Comparison of ENCODE assay signal across 36 cellular contexts in the genomic region with DNA sequence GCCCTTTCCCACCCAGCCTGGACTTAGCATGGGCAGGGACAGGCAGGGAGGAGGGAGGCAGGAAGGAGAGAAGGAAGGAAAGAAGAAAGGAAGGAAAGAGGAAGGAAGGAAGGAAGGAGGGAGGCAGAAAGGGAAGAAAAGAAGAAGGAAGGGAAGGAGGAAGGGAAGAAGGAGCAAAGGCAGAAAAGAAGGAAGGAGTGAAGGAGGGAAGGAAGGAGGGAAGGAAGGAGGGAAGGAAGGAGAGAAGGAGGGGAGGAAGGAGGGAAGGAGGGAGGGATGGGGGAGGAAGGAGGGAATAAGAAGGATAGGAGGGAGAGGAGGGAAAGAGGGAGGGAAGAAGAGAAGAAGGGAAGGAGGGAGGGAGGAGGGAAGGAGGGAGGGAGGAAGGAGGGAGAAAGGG.
"Had no signal": no experiment of that assay in that cellular context is flagged by ENCODE, and none has a peak within 500 bp of the region (broad histone marks: within the 10 kb centered on the region; RNA-seq: fewer than 3 reads in every experiment).

No MANE protein-coding gene starts in this region.

- H3K27me3 Mint-ChIP-seq: activated CD4-positive, alpha-beta T cell treated with anti-CD3 and anti-CD28 coated beads, Interleukin-2, amount 10 ng/mL, durations not matched to agents 24 days and 14 days had no signal

- DNase-seq: activated CD4-positive, alpha-beta memory T cell treated with anti-CD3 and anti-CD28 coated beads for 36 hours; activated CD4-positive, alpha-beta T cell treated with anti-CD3 and anti-CD28 coated beads for 1 hour; activated CD4-positive, alpha-beta T cell treated with anti-CD3 and anti-CD28 coated beads for 36 hours; activated CD4-positive, alpha-beta T cell treated with anti-CD3 and anti-CD28 coated beads, Interleukin-2, amount 10 ng/mL, durations not matched to agents 24 days and 14 days; activated CD4-positive, alpha-beta T cell treated with anti-CD3 and anti-CD28 coated beads, Interleukin-2, amount 50 U/mL, for 1 hour; activated CD4-positive, alpha-beta T cell treated with anti-CD3 and anti-CD28 coated beads, Interleukin-2, amount 50 U/mL, for 4 hours; activated CD4-positive, CD25-positive, alpha-beta regulatory T cell; activated CD8-positive, alpha-beta memory T cell treated with anti-CD3 and anti-CD28 coated beads, Interleukin-2, amount 50 U/mL, for 4 hours; activated CD8-positive, alpha-beta T cell treated with anti-CD3 and anti-CD28 coated beads for 36 hours; activated effector memory CD4-positive, alpha-beta T cell treated with anti-CD3 and anti-CD28 coated beads, Interleukin-2, amount 50 U/mL, for 16 hours; activated gamma-delta T cell treated with Interleukin-2 at 50 U/mL for 16 hours; activated naive CD4-positive, alpha-beta T cell; activated naive CD4-positive, alpha-beta T cell treated with anti-CD3 and anti-CD28 coated beads for 36 hours; activated naive CD4-positive, alpha-beta T cell treated with anti-CD3 and anti-CD28 coated beads, Interleukin-2, amount 50 U/mL, for 16 hours; activated naive CD8-positive, alpha-beta T cell treated with anti-CD3 and anti-CD28 coated beads for 36 hours; activated T-cell treated with anti-CD3 and anti-CD28 coated beads for 4 hours; activated T-cell treated with anti-CD3 and anti-CD28 coated beads, Interleukin-2, amount 50 U/mL, for 1 hour; activated T-cell treated with anti-CD3 and anti-CD28 coated beads, Interleukin-2, amount 50 U/mL, for 4 hours; activated T-cell treated with anti-CD3 and anti-CD28 coated beads, Interleukin-2, amount 50 U/mL, for 72 hours; adrenal gland; amniotic stem cell; aorta; body of pancreas; brain microvascular endothelial cell; central memory CD4-positive, alpha-beta T cell; T-helper 1 cell; T-helper 2 cell; T-helper 9 cell had no signal

- H3K27ac Mint-ChIP-seq: activated CD4-positive, alpha-beta memory T cell treated with anti-CD3 and anti-CD28 coated beads for 36 hours; activated CD4-positive, alpha-beta T cell treated with anti-CD3 and anti-CD28 coated beads for 36 hours; activated CD4-positive, alpha-beta T cell treated with anti-CD3 and anti-CD28 coated beads, Interleukin-2, amount 10 ng/mL, durations not matched to agents 24 days and 14 days; activated CD8-positive, alpha-beta T cell treated with anti-CD3 and anti-CD28 coated beads for 36 hours; activated naive CD4-positive, alpha-beta T cell treated with anti-CD3 and anti-CD28 coated beads for 36 hours; activated naive CD8-positive, alpha-beta T cell treated with anti-CD3 and anti-CD28 coated beads for 36 hours; activated T-cell treated with anti-CD3 and anti-CD28 coated beads, Interleukin-2, amount 50 U/mL, for 72 hours; activated T-helper 1 cell treated with anti-CD3 and anti-CD28 coated beads, Interleukin-12 subunit alpha, Interleukin-12 subunit beta, Interleukin-2, Interleukin-4 antibody, amounts not matched to agents 30 ng/mL and 10 ng/mL and 1 ng/mL, durations not matched to agents 14 hours and 24 hours and 36 hours; activated T-helper 17 cell treated with anti-CD3 and anti-CD28 coated beads, Interleukin-2, amount 50 U/mL, for 72 hours; T-helper 1 cell treated with Interleukin-12 subunit alpha and Interleukin-12 subunit beta and Interleukin-4 antibody, amounts not matched to agents 30 μg/mL and 1 μg/mL, for 36 hours; T-helper 2 cell treated with Interferon-gamma antibody and Interleukin-4, amounts not matched to agents 5 μg/mL and 100 μg/mL, for 36 hours had no signal

- H3K4me3 ChIP-seq: adrenal gland, body of pancreas, breast epithelium had no signal

- H3K4me1 Mint-ChIP-seq: activated CD4-positive, alpha-beta T cell treated with anti-CD3 and anti-CD28 coated beads for 36 hours; activated CD4-positive, alpha-beta T cell treated with anti-CD3 and anti-CD28 coated beads, Interleukin-2, amount 10 ng/mL, durations not matched to agents 24 days and 14 days; activated naive CD8-positive, alpha-beta T cell treated with anti-CD3 and anti-CD28 coated beads for 36 hours; activated T-helper 17 cell treated with anti-CD3 and anti-CD28 coated beads, Interleukin-2, amount 50 U/mL, for 72 hours had no signal

- H3K9me3 ChIP-seq: adrenal gland, body of pancreas, breast epithelium had no signal

- H3K9me3 Mint-ChIP-seq: activated CD4-positive, alpha-beta memory T cell treated with anti-CD3 and anti-CD28 coated beads for 36 hours; activated CD4-positive, alpha-beta T cell treated with anti-CD3 and anti-CD28 coated beads, Interleukin-2, amount 10 ng/mL, durations not matched to agents 24 days and 14 days; activated CD8-positive, alpha-beta T cell treated with anti-CD3 and anti-CD28 coated beads for 36 hours; activated naive CD4-positive, alpha-beta T cell treated with anti-CD3 and anti-CD28 coated beads for 36 hours; activated naive CD4-positive, alpha-beta T cell treated with anti-CD3 and anti-CD28 coated beads, Interleukin-2, amount 50 U/mL, for 72 hours; activated naive CD8-positive, alpha-beta T cell treated with anti-CD3 and anti-CD28 coated beads for 36 hours; activated T-cell treated with anti-CD3 and anti-CD28 coated beads, Interleukin-2, amount 50 U/mL, for 4 hours; activated T-cell treated with anti-CD3 and anti-CD28 coated beads, Interleukin-2, amount 50 U/mL, for 72 hours; activated T-helper 1 cell treated with anti-CD3 and anti-CD28 coated beads, Interleukin-12 subunit alpha, Interleukin-12 subunit beta, Interleukin-2, Interleukin-4 antibody, amounts not matched to agents 30 ng/mL and 10 ng/mL and 1 ng/mL, durations not matched to agents 14 hours and 24 hours and 36 hours; activated T-helper 17 cell treated with anti-CD3 and anti-CD28 coated beads, Interleukin-2, amount 50 U/mL, for 72 hours; T-helper 1 cell treated with Interleukin-12 subunit alpha and Interleukin-12 subunit beta and Interleukin-4 antibody, amounts not matched to agents 30 μg/mL and 1 μg/mL, for 36 hours; T-helper 2 cell treated with Interferon-gamma antibody and Interleukin-4, amounts not matched to agents 5 μg/mL and 100 μg/mL, for 36 hours had no signal

- H3K4me1 ChIP-seq: adrenal gland, body of pancreas, breast epithelium had no signal

- H3K36me3 ChIP-seq: adrenal gland, brain microvascular endothelial cell, breast epithelium had no signal

- H3K4me3 Mint-ChIP-seq: activated CD4-positive, alpha-beta memory T cell treated with anti-CD3 and anti-CD28 coated beads for 36 hours; activated CD4-positive, alpha-beta T cell treated with anti-CD3 and anti-CD28 coated beads for 36 hours; activated CD4-positive, alpha-beta T cell treated with anti-CD3 and anti-CD28 coated beads, Interleukin-2, amount 10 ng/mL, durations not matched to agents 24 days and 14 days; activated CD8-positive, alpha-beta T cell treated with anti-CD3 and anti-CD28 coated beads for 36 hours; activated naive CD4-positive, alpha-beta T cell treated with anti-CD3 and anti-CD28 coated beads for 36 hours; activated naive CD8-positive, alpha-beta T cell treated with anti-CD3 and anti-CD28 coated beads for 36 hours; activated T-cell treated with anti-CD3 and anti-CD28 coated beads, Interleukin-2, amount 50 U/mL, for 4 hours; activated T-cell treated with anti-CD3 and anti-CD28 coated beads, Interleukin-2, amount 50 U/mL, for 72 hours; activated T-helper 1 cell treated with anti-CD3 and anti-CD28 coated beads, Interleukin-12 subunit alpha, Interleukin-12 subunit beta, Interleukin-2, Interleukin-4 antibody, amounts not matched to agents 30 ng/mL and 10 ng/mL and 1 ng/mL, durations not matched to agents 14 hours and 24 hours and 36 hours; activated T-helper 17 cell treated with anti-CD3 and anti-CD28 coated beads, Interleukin-2, amount 50 U/mL, for 72 hours; T-helper 1 cell treated with Interleukin-12 subunit alpha and Interleukin-12 subunit beta and Interleukin-4 antibody, amounts not matched to agents 30 μg/mL and 1 μg/mL, for 36 hours; T-helper 2 cell treated with Interferon-gamma antibody and Interleukin-4, amounts not matched to agents 5 μg/mL and 100 μg/mL, for 36 hours had no signal

- H3K36me3 Mint-ChIP-seq: activated CD4-positive, alpha-beta memory T cell treated with anti-CD3 and anti-CD28 coated beads for 36 hours; activated naive CD4-positive, alpha-beta T cell treated with anti-CD3 and anti-CD28 coated beads, Interleukin-2, amount 50 U/mL, for 72 hours; activated naive CD8-positive, alpha-beta T cell treated with anti-CD3 and anti-CD28 coated beads for 36 hours had no signal

- ATAC-seq: activated CD4-positive, alpha-beta T cell treated with anti-CD3 and anti-CD28 coated beads for 36 hours; activated CD4-positive, CD25-positive, alpha-beta regulatory T cell treated with anti-CD3 and anti-CD28 coated beads, Interleukin-2, amount 50 U/mL, for 24 hours; activated CD8-positive, alpha-beta T cell treated with anti-CD3 and anti-CD28 coated beads for 36 hours; activated naive CD4-positive, alpha-beta T cell treated with anti-CD3 and anti-CD28 coated beads, Interleukin-2, amount 50 U/mL, for 72 hours; activated T-cell treated with anti-CD3 and anti-CD28 coated beads, Interleukin-2, amount 50 U/mL, for 4 hours; activated T-cell treated with anti-CD3 and anti-CD28 coated beads, Interleukin-2, amount 50 U/mL, for 72 hours; activated T-helper 17 cell treated with anti-CD3 and anti-CD28 coated beads, Interleukin-2, amount 50 U/mL, for 72 hours; body of pancreas had no signal

- H3K27ac ChIP-seq: adrenal gland, body of pancreas, brain microvascular endothelial cell, breast epithelium, VCaP had no signal
